8 cellular contexts compared by ENCODE assay signal in the genomic region with DNA sequence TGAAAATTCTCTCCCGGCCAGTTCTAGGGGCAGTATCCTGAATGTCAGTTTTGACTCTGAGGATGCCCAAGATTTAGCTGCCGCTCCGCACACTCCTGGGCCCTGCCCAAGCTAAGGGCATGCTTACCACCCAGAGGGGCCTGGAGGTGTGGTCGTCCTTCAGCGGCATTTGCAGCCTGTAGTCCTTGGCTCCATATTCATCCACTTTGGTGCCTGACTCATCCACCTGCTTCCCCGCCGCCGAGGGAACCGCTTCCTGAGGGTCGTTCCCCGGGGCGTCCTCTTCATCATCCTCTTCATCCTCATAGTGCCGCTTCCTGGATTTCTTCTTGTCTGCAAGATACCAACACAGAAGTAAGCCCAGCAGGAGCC. TPM values are rescaled to one million over a fixed set of nuclear protein-coding genes. Genes with fewer than 3 reads are reported as not detected.
DNase-seq lines count a peak whose midpoint lies in the region; ATAC-seq and TF ChIP-seq lines count a peak whose summit lies in the region.

No MANE protein-coding gene starts in this region.

- peaks cover 20% of the 10 kb centered on the region for H3K4me1 ChIP-seq in body of pancreas
- no peaks in the 10 kb centered on the region for H3K4me1 ChIP-seq in testis

- ATAC-seq in body of pancreas = no peak
- no peak for ATAC-seq in GM21423 (IDR thresholded peaks at IDR 0.05; ENCODE audit: unreplicated experiment)

- TF ChIP-seq CTCF in GM12875 (IDR thresholded peaks at IDR 0.05; ENCODE audit: borderline replicate concordance, insufficient read depth, low read depth, low read length) = no peak
- no peak for TF ChIP-seq CTCF in body of pancreas (IDR thresholded peaks at IDR 0.05)
- TF ChIP-seq CTCF in testis (IDR thresholded peaks at IDR 0.05) = no peak

- TF ChIP-seq POLR2A in body of pancreas (IDR thresholded peaks at IDR 0.05) = no peak
- no peak for TF ChIP-seq POLR2A in testis (IDR thresholded peaks at IDR 0.05)

- DNase-seq in body of pancreas = peak in 1 of 4 donors; percentile 21
- peak; percentile 28 for DNase-seq in kidney tubule cell (ENCODE audit: low spot score)
- no peak for DNase-seq in testis
- no peak for DNase-seq in NCI-H1105 treated with DMSO at 0.1 percent for 48 hours (lab: John Stamatoyannopoulos, UW)
- no peak for DNase-seq in COR-L47 (lab: John Stamatoyannopoulos, UW)

- H3K27me3 ChIP-seq in body of pancreas (no peaks in the 10 kb centered on the region), testis (no peaks in the 10 kb centered on the region)

- 5 to 15% methylated on average over 11 to 13 of the region's 13 CpGs for WGBS in body of pancreas, 2 donors
- 3 to 11% methylated on average over 10 to 13 of the region's 13 CpGs for WGBS in testis, 2 donors

- H3K36me3 ChIP-seq in KOPT-K1 (ENCODE audit: insufficient read depth, low read length) (peaks cover 45% of the 10 kb centered on the region), body of pancreas (replicated peaks in 1 of 2; ENCODE audit: insufficient read depth in 1 of 2, low read depth in 2 of 2) (peaks cover 5 to 14% of the 10 kb centered on the region in 2 donors), testis (ENCODE audit: low read depth, missing control alignments) (no peaks in the 10 kb centered on the region)

- H3K9me3 ChIP-seq in KOPT-K1 (ENCODE audit: insufficient read depth, low read length, poor library complexity, severe bottlenecking) = no peaks in the 10 kb centered on the region
- no peaks in the 10 kb centered on the region for H3K9me3 ChIP-seq in body of pancreas
- H3K9me3 ChIP-seq in testis = no peaks in the 10 kb centered on the region

- intact Hi-C loops in body of pancreas (cut with DNase I) (no loop called here), testis (cut with DNase I; ENCODE audit: low total_unique reads) (no loop called here)

- H3K27ac ChIP-seq in KOPT-K1 (ENCODE audit: low read depth, low read length, poor library complexity, severe bottlenecking) (peak overlapping the region; percentile 82), body of pancreas (peak overlapping the region in 3 of 4 donors; percentile 55 to 76 (median 73)), testis (peak overlapping the region in 1 of 2 donors; percentile 83)

- H3K4me3 ChIP-seq in GM12875 (ENCODE audit: low read depth, low read length) (peak overlapping the region; percentile 95), body of pancreas (peak overlapping the region; percentile 88 to 98), testis (peak overlapping the region; percentile 72 to 92)

RNA-seq across cellular contexts. Expression of a gene that starts 0.6 kb away (rescaled TPM):
- 10 to 100 TPM; 28.5 to 54.7 TPM for total RNA-seq in body of pancreas
- 10 to 100 TPM; 78.2 to 87.5 TPM for total RNA-seq in testis
- 81.2 TPM for polyA plus RNA-seq in testis (ENCODE audit: insufficient read depth, low read depth, low replicate concordance)
